ENCODE assay signal across 1 cellular context in genomic region chr15:60589253-60589652, GRCh38.
TF ChIP-seq lines count a peak whose summit lies in the region.

No MANE protein-coding gene starts in this region.

TF ChIP-seq in GM23338, 12 proteins besides CTCF, POLR2A, EP300 and RAD21 (continued from another document):
- TF ChIP-seq REST (IDR thresholded peaks at IDR 0.05; ENCODE audit: unreplicated experiment): no peak
